Comparison of ENCODE assay signal across 20 cellular contexts in genomic region chr6:3458706-3459421, GRCh38. TPM values are rescaled to one million over a fixed set of nuclear protein-coding genes. Genes with fewer than 3 reads are reported as not detected.
DNase-seq lines count a peak whose midpoint lies in the region; ATAC-seq lines count a peak whose summit lies in the region.
"Had no signal": no experiment of that assay in that cellular context is flagged by ENCODE, and none has a peak within 500 bp of the region (broad histone marks: within the 10 kb centered on the region; RNA-seq: fewer than 3 reads in every experiment).

No MANE protein-coding gene starts in this region.

- no peaks in the 10 kb centered on the region for H3K27me3 ChIP-seq in layer of hippocampus (ENCODE audit: control insufficient read depth, insufficient read depth, low read length)
- H3K27me3 ChIP-seq: adrenal gland had no signal

- H3K4me1 Mint-ChIP-seq in activated T-cell treated with anti-CD3 and anti-CD28 coated beads, Interleukin-2, amount 50 U/mL, for 4 hours (ENCODE audit: low read depth): peaks cover 6% of the 10 kb centered on the region

- H3K27ac ChIP-seq in layer of hippocampus (ENCODE audit: low read depth, low read length): peak overlapping the region; percentile 82
- H3K27ac ChIP-seq: adrenal gland, epithelial cell of prostate, hepatocyte had no signal

- DNase-seq in activated T-cell treated with anti-CD3 and anti-CD28 coated beads, Interleukin-2, amount 50 U/mL, for 4 hours: no peak
- no peak for DNase-seq in activated T-cell treated with anti-CD3 and anti-CD28 coated beads, Interleukin-2, amount 50 U/mL, for 48 hours
- peak; percentile 5 for DNase-seq in cerebellar cortex (ENCODE audit: low spot score)
- peak; percentile 91 for DNase-seq in superior temporal gyrus (ENCODE audit: extremely low spot score)
- no peak for DNase-seq in activated gamma-delta T cell treated with Interleukin-2 at 50 U/mL for 16 hours
- DNase-seq in NCI-H1417 treated with DMSO at 0.1 percent for 48 hours (lab: John Stamatoyannopoulos, UW): no peak
- DNase-seq: activated CD4-positive, alpha-beta T cell treated with anti-CD3 and anti-CD28 coated beads, Interleukin-2, amount 50 U/mL, for 1 hour; activated CD8-positive, alpha-beta memory T cell treated with anti-CD3 and anti-CD28 coated beads, Interleukin-2, amount 50 U/mL, for 4 hours; adrenal gland; IMR-90; left colon; NCI-H2171; PC-3; right cardiac atrium; SIG-M5; T-helper 17 cell had no signal

- peaks cover 14% of the 10 kb centered on the region for H3K27me3 Mint-ChIP-seq in activated T-cell treated with anti-CD3 and anti-CD28 coated beads, Interleukin-2, amount 50 U/mL, for 4 hours (ENCODE audit: low read depth)

- no peaks in the 10 kb centered on the region for H3K9me3 Mint-ChIP-seq in activated T-cell treated with anti-CD3 and anti-CD28 coated beads, Interleukin-2, amount 50 U/mL, for 4 hours

- H3K36me3 Mint-ChIP-seq in activated T-cell treated with anti-CD3 and anti-CD28 coated beads, Interleukin-2, amount 50 U/mL, for 4 hours (ENCODE audit: insufficient read depth): no peaks in the 10 kb centered on the region

- ATAC-seq in activated T-cell treated with anti-CD3 and anti-CD28 coated beads, Interleukin-2, amount 50 U/mL, for 4 hours: no peak
- no peak for ATAC-seq in HG02852 (IDR thresholded peaks at IDR 0.05; ENCODE audit: unreplicated experiment)
- ATAC-seq: left colon, PC-3, right cardiac atrium, T-helper 17 cell had no signal

- peak overlapping the region; percentile 19 for H3K4me3 Mint-ChIP-seq in activated T-cell treated with anti-CD3 and anti-CD28 coated beads, Interleukin-2, amount 50 U/mL, for 4 hours

RNA-seq across cellular contexts. Expression of gene SLC22A23, which starts 2.0 kb away (rescaled TPM):
- 1 to 10 TPM in 1 of 3 donors, under 1 TPM in 2; 0.50 to 1.2 (median 0.54) TPM for total RNA-seq in activated T-cell treated with anti-CD3 and anti-CD28 coated beads, Interleukin-2, amount 50 U/mL, for 4 hours

Comparison
In these comparisons a context has a peak if more than half of its experiments do, and no peak if none do; other contexts are left out.
1. DNase-seq: peak in cerebellar cortex (single experiment) and superior temporal gyrus (single experiment); none in activated T-cell treated with anti-CD3 and anti-CD28 coated beads, Interleukin-2, amount 50 U/mL, for 4 hours (single experiment), activated T-cell treated with anti-CD3 and anti-CD28 coated beads, Interleukin-2, amount 50 U/mL, for 48 hours (0 of 2), activated gamma-delta T cell treated with Interleukin-2 at 50 U/mL for 16 hours (single experiment) and NCI-H1417 treated with DMSO at 0.1 percent for 48 hours (single experiment).